1 cellular context compared by ENCODE assay signal in genomic region chr2:101332885-101333766, GRCh38.
TF ChIP-seq lines count a peak whose summit lies in the region.

No MANE protein-coding gene starts in this region.

TF ChIP-seq in HepG2, 621 proteins besides CTCF, POLR2A, EP300 and RAD21 (continued from another document and continues in another):
- TF ChIP-seq, protein P1, sequence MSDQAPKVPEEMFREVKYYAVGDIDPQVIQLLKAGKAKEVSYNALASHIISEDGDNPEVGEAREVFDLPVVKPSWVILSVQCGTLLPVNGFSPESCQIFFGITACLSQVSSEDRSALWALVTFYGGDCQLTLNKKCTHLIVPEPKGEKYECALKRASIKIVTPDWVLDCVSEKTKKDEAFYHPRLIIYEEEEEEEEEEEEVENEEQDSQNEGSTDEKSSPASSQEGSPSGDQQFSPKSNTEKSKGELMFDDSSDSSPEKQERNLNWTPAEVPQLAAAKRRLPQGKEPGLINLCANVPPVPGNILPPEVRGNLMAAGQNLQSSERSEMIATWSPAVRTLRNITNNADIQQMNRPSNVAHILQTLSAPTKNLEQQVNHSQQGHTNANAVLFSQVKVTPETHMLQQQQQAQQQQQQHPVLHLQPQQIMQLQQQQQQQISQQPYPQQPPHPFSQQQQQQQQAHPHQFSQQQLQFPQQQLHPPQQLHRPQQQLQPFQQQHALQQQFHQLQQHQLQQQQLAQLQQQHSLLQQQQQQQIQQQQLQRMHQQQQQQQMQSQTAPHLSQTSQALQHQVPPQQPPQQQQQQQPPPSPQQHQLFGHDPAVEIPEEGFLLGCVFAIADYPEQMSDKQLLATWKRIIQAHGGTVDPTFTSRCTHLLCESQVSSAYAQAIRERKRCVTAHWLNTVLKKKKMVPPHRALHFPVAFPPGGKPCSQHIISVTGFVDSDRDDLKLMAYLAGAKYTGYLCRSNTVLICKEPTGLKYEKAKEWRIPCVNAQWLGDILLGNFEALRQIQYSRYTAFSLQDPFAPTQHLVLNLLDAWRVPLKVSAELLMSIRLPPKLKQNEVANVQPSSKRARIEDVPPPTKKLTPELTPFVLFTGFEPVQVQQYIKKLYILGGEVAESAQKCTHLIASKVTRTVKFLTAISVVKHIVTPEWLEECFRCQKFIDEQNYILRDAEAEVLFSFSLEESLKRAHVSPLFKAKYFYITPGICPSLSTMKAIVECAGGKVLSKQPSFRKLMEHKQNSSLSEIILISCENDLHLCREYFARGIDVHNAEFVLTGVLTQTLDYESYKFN (CRISPR knock-in tag; conservative IDR thresholded peaks at IDR 0.05): peak; percentile 90
- no peak for TF ChIP-seq BHLHE40 (IDR thresholded peaks at IDR 0.05; ENCODE audit: low read length)
- no peak for TF ChIP-seq AFF4 (CRISPR knock-in tag; IDR thresholded peaks at IDR 0.05)
- TF ChIP-seq ZNF891 (CRISPR knock-in tag; IDR thresholded peaks at IDR 0.05): no peak
- TF ChIP-seq PRDM15 (CRISPR knock-in tag; IDR thresholded peaks at IDR 0.05): no peak
- TF ChIP-seq DBP (CRISPR knock-in tag; IDR thresholded peaks at IDR 0.05; ENCODE audit: not compliant biosample characterization): no peak
- no peak for TF ChIP-seq STAT5B (CRISPR knock-in tag; IDR thresholded peaks at IDR 0.05)
- TF ChIP-seq ARNT (IDR thresholded peaks at IDR 0.05): no peak
- no peak for TF ChIP-seq ZNF775 (CRISPR knock-in tag; IDR thresholded peaks at IDR 0.05; ENCODE audit: borderline replicate concordance)
- TF ChIP-seq, protein P2, sequence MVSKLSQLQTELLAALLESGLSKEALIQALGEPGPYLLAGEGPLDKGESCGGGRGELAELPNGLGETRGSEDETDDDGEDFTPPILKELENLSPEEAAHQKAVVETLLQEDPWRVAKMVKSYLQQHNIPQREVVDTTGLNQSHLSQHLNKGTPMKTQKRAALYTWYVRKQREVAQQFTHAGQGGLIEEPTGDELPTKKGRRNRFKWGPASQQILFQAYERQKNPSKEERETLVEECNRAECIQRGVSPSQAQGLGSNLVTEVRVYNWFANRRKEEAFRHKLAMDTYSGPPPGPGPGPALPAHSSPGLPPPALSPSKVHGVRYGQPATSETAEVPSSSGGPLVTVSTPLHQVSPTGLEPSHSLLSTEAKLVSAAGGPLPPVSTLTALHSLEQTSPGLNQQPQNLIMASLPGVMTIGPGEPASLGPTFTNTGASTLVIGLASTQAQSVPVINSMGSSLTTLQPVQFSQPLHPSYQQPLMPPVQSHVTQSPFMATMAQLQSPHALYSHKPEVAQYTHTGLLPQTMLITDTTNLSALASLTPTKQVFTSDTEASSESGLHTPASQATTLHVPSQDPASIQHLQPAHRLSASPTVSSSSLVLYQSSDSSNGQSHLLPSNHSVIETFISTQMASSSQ (IDR thresholded peaks at IDR 0.05; ENCODE audit: low read depth): peak; percentile 63
- TF ChIP-seq, protein P2 (CRISPR knock-in tag; IDR thresholded peaks at IDR 0.05; ENCODE audit: borderline replicate concordance): peak; percentile 69; the same call in 1 of the 2 replicates
- TF ChIP-seq HNF4G (IDR thresholded peaks at IDR 0.05; ENCODE audit: borderline replicate concordance, low read depth, low read length): peak; percentile 59; the same call in 1 of the 2 replicates
- TF ChIP-seq HNF4G (CRISPR knock-in tag; IDR thresholded peaks at IDR 0.05; ENCODE audit: borderline replicate concordance, low read depth): no peak
- 0 out of 2 replicates have a peak, but pooled peaks have one; percentile 18 for TF ChIP-seq ZSCAN22 (CRISPR knock-in tag; IDR thresholded peaks at IDR 0.05)
- TF ChIP-seq TOE1 (CRISPR knock-in tag; IDR thresholded peaks at IDR 0.05): no peak
- no peak for TF ChIP-seq PHB2 (IDR thresholded peaks at IDR 0.05; ENCODE audit: partially characterized antibody)
- TF ChIP-seq, protein P3, sequence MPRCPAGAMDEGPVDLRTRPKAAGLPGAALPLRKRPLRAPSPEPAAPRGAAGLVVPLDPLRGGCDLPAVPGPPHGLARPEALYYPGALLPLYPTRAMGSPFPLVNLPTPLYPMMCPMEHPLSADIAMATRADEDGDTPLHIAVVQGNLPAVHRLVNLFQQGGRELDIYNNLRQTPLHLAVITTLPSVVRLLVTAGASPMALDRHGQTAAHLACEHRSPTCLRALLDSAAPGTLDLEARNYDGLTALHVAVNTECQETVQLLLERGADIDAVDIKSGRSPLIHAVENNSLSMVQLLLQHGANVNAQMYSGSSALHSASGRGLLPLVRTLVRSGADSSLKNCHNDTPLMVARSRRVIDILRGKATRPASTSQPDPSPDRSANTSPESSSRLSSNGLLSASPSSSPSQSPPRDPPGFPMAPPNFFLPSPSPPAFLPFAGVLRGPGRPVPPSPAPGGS (CRISPR knock-in tag; IDR thresholded peaks at IDR 0.05): no peak
- peak; percentile 33; the same call in 1 of the 2 replicates for TF ChIP-seq MED13 (CRISPR knock-in tag; IDR thresholded peaks at IDR 0.05)
- no peak for TF ChIP-seq PHF8 (CRISPR knock-in tag; IDR thresholded peaks at IDR 0.05)
- TF ChIP-seq ZNF883 (CRISPR knock-in tag; IDR thresholded peaks at IDR 0.05; ENCODE audit: not compliant biosample characterization): no peak
- no peak for TF ChIP-seq MTA1 (CRISPR knock-in tag; IDR thresholded peaks at IDR 0.05; ENCODE audit: borderline replicate concordance)
- no peak for TF ChIP-seq SP1 (IDR thresholded peaks at IDR 0.05)
- TF ChIP-seq SP1 (CRISPR knock-in tag; IDR thresholded peaks at IDR 0.05): no peak
- 0 out of 2 replicates have a peak, but pooled peaks have one; percentile 46 for TF ChIP-seq ZKSCAN5 (CRISPR knock-in tag; IDR thresholded peaks at IDR 0.05)
- TF ChIP-seq ZNF431 (CRISPR knock-in tag; IDR thresholded peaks at IDR 0.05; ENCODE audit: borderline replicate concordance, low read depth): no peak
- TF ChIP-seq ZMYM2 (CRISPR knock-in tag; IDR thresholded peaks at IDR 0.05): no peak
- peak; percentile 94; the same call in 1 of the 2 replicates for TF ChIP-seq MBD4 (IDR thresholded peaks at IDR 0.05; ENCODE audit: borderline replicate concordance, low read length)
- TF ChIP-seq FOXP1 (IDR thresholded peaks at IDR 0.05): no peak
- TF ChIP-seq FOXP1 (CRISPR knock-in tag; IDR thresholded peaks at IDR 0.05): peak; percentile 71
- no peak for TF ChIP-seq MEIS1 (CRISPR knock-in tag; IDR thresholded peaks at IDR 0.05; ENCODE audit: borderline replicate concordance)
- TF ChIP-seq RERE (CRISPR knock-in tag; IDR thresholded peaks at IDR 0.05; ENCODE audit: low read depth): peak; percentile 86
